ENCODE assay signal across 17 cellular contexts in the genomic region with DNA sequence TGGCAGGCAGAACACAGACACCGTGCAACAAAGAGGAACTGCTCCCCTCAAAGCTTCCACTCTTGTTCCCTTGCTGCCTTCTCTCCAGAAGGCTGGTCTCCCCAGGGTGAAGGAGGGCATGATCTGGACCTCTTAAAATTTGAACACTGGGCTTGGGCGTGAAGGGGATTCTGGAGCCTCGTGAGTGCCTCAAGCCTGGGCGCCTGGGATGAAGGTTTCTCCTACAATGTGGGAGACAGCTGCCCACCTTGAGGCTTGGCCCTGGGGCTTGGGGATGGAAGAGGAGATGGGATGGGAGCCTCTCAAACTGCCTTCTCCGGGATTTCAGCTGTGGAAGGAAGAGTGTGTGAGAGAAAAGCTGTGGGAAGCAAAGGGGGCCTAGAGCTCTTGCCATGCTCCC. TPM values are rescaled to one million over a fixed set of nuclear protein-coding genes. Genes with fewer than 3 reads are reported as not detected.
DNase-seq lines count a peak whose midpoint lies in the region; ATAC-seq, FAIRE-seq and TF ChIP-seq lines count a peak whose summit lies in the region.
"Had no signal": no experiment of that assay in that cellular context is flagged by ENCODE, and none has a peak within 500 bp of the region (broad histone marks: within the 10 kb centered on the region; RNA-seq: fewer than 3 reads in every experiment).

No MANE protein-coding gene starts in this region.

- H2AK5ac ChIP-seq in mesenchymal stem cell (ENCODE audit: low read length, severe bottlenecking), result no peak overlapping the region

- H2BK5ac ChIP-seq in mesenchymal stem cell (ENCODE audit: low read depth, low read length, poor library complexity, severe bottlenecking), result no peak overlapping the region

- no peaks in the 10 kb centered on the region for H3K79me1 ChIP-seq in mesenchymal stem cell (replicated peaks; ENCODE audit: low read length, poor library complexity, severe bottlenecking)

- TF ChIP-seq POLR2A in A549 (IDR thresholded peaks at IDR 0.05; ENCODE audit: low read length), result no peak
- TF ChIP-seq POLR2A in GM12891 (IDR thresholded peaks at IDR 0.05; ENCODE audit: low read depth, low read length), result no peak
- TF ChIP-seq POLR2A in vagina (IDR thresholded peaks at IDR 0.05), result no peak

- no peak overlapping the region for H2AFZ ChIP-seq in mesenchymal stem cell (ENCODE audit: low read depth, low read length)
- H2AFZ ChIP-seq: GM23338 had no signal

- no peak overlapping the region for H3K4me2 ChIP-seq in A549
- no peak overlapping the region for H3K4me2 ChIP-seq in mesenchymal stem cell (ENCODE audit: low read length, poor library complexity, severe bottlenecking)
- H3K4me2 ChIP-seq: GM23338 had no signal

- H3K9ac ChIP-seq in mesenchymal stem cell (ENCODE audit: low read length), result no peak overlapping the region

- peak overlapping the region; percentile 60 for H2BK15ac ChIP-seq in mesenchymal stem cell (ENCODE audit: low read depth, poor library complexity, severe bottlenecking)

- H3K27ac ChIP-seq in A549 (peak overlapping the region; percentile 84 to 86), mesenchymal stem cell (ENCODE audit: low read length, poor library complexity, severe bottlenecking) (no peak overlapping the region), vagina (no peak overlapping the region), left lung (no peak overlapping the region)

- H3K4me3 ChIP-seq in A549, result no peak overlapping the region
- no peak overlapping the region for H3K4me3 ChIP-seq in mesenchymal stem cell (ENCODE audit: insufficient read depth in 1 of 2, low read depth in 1 of 2, low read length in 2 of 2)
- no peak overlapping the region for H3K4me3 ChIP-seq in vagina
- H3K4me3 ChIP-seq in left lung, result no peak overlapping the region
- H3K4me3 ChIP-seq: GM12878, GM23338 had no signal

- no peak overlapping the region for H3K4ac ChIP-seq in mesenchymal stem cell (ENCODE audit: low read depth in 1 of 2, low read length in 2 of 2)

- TF ChIP-seq EP300 in A549 (IDR thresholded peaks at IDR 0.05), result no peak

- H3K27me3 ChIP-seq in mesenchymal stem cell (ENCODE audit: control insufficient read depth in 1 of 2, insufficient read depth in 1 of 2, low read length in 2 of 2) (no peaks in the 10 kb centered on the region), vagina (no peaks in the 10 kb centered on the region), left lung (no peaks in the 10 kb centered on the region)

- CTCF ChIA-PET in A549 (lab: Yijun Ruan, JAX), result interaction anchor here (1.4 to 1.6 kb wide), 3 partner anchors 13 to 92 kb away, joined by 3 to 5 read pairs (median 3); no protein-coding TSS in a partner anchor

- no peak overlapping the region for H3K23ac ChIP-seq in mesenchymal stem cell (ENCODE audit: low read length in 2 of 2)

- H3K4me1 ChIP-seq in A549, result peaks cover 54% of the 10 kb centered on the region
- peaks cover 13% of the 10 kb centered on the region for H3K4me1 ChIP-seq in mesenchymal stem cell (ENCODE audit: control insufficient read depth, insufficient read depth, low read depth, low read length)
- no peaks in the 10 kb centered on the region for H3K4me1 ChIP-seq in vagina
- H3K4me1 ChIP-seq in left lung, result peaks cover 0 to 34% of the 10 kb centered on the region in 2 donors
- H3K4me1 ChIP-seq: BE2C had no signal

- H4K91ac ChIP-seq in mesenchymal stem cell (ENCODE audit: low read length), result peak overlapping the region; percentile 2

- H3K36me3 ChIP-seq in mesenchymal stem cell (ENCODE audit: control insufficient read depth in 1 of 2, insufficient read depth in 2 of 2, low read depth in 1 of 2, low read length in 2 of 2) (no peaks in the 10 kb centered on the region), vagina (no peaks in the 10 kb centered on the region), left lung (no peaks in the 10 kb centered on the region)
- H3K36me3 ChIP-seq: BE2C had no signal

- DNase-seq in A549 (ENCODE audit: low read depth in 1 of 2, low spot score in 1 of 2), result no peak
- no peak for DNase-seq in GM12891 (ENCODE audit: insufficient read length, low spot score)
- no peak for DNase-seq in mesenchymal stem cell
- peak; percentile 57 for DNase-seq in posterior vena cava (ENCODE audit: low spot score)
- no peak for DNase-seq in D341Med (ENCODE audit: low spot score)
- DNase-seq in vagina (ENCODE audit: extremely low spot score in 2 of 2), result no peak
- DNase-seq in left lung, result no peak
- DNase-seq: 8988T; ACHN; BE2C; Caco-2; CD8-positive, alpha-beta memory T cell; DMS53; H7 had no signal

- WGBS in A549 (ENCODE audit: missing lambda C conversion rate), result 96% methylated on average over 5 of the region's 5 CpGs
- 96% methylated on average over 5 of the region's 5 CpGs for WGBS in mesenchymal stem cell

- TF ChIP-seq CTCF in A549 (IDR thresholded peaks at IDR 0.05) (no peak), vagina (IDR thresholded peaks at IDR 0.05) (no peak), left lung (IDR thresholded peaks at IDR 0.05) (no peak)

- intact Hi-C loops in posterior vena cava (cut with DNase I), result no loop called here
- intact Hi-C loops in vagina (cut with DNase I), result no loop called here
- intact Hi-C loops in left lung (cut with DNase I), result no loop called here

- no peak overlapping the region for H3K14ac ChIP-seq in mesenchymal stem cell (ENCODE audit: low read length in 2 of 2)

- no peak overlapping the region for H2BK120ac ChIP-seq in mesenchymal stem cell (ENCODE audit: low read depth, low read length)

- no peaks in the 10 kb centered on the region for H3K9me3 ChIP-seq in A549
- H3K9me3 ChIP-seq in mesenchymal stem cell (ENCODE audit: control insufficient read depth, low read length), result no peaks in the 10 kb centered on the region
- no peaks in the 10 kb centered on the region for H3K9me3 ChIP-seq in vagina
- no peaks in the 10 kb centered on the region for H3K9me3 ChIP-seq in left lung
- H3K9me3 ChIP-seq: BE2C, Caco-2 had no signal

- H4K8ac ChIP-seq in mesenchymal stem cell (ENCODE audit: low read length), result no peak overlapping the region

- FAIRE-seq in A549 (lab: Jason Lieb, UNC) (no peak), GM12891 (lab: Jason Lieb, UNC) (no peak)
- FAIRE-seq: GM12878 had no signal

- H3K18ac ChIP-seq in mesenchymal stem cell (ENCODE audit: low read depth in 1 of 2, low read length in 2 of 2), result peak overlapping the region in 1 of 2 experiments; percentile 23

- H2BK12ac ChIP-seq in mesenchymal stem cell (ENCODE audit: low read length in 2 of 2), result peak overlapping the region in 1 of 2 experiments; percentile 28

- POLR2A ChIA-PET in A549 (lab: Yijun Ruan, JAX), result no interaction called here

- no peak for TF ChIP-seq RAD21 in A549 (conservative IDR thresholded peaks at IDR 0.05 in 1 of 2, IDR thresholded peaks at IDR 0.05 in 1 of 2)

- no peak for ATAC-seq in A549
- no peak for ATAC-seq in left lung
- ATAC-seq in HG03520 (IDR thresholded peaks at IDR 0.05; ENCODE audit: unreplicated experiment), result no peak
- ATAC-seq: GM12878, GM23338 had no signal

TF ChIP-seq in A549, 52 proteins besides CTCF, POLR2A, EP300 and RAD21 (continues in another document):
- TF ChIP-seq NPAS2 (CRISPR knock-in tag; IDR thresholded peaks at IDR 0.05; ENCODE audit: borderline replicate concordance) (no peak), KDM5A (IDR thresholded peaks at IDR 0.05) (no peak), TFCP2L1 (CRISPR knock-in tag; IDR thresholded peaks at IDR 0.05) (no peak)

TF ChIP-seq in GM12891, 5 proteins besides CTCF, POLR2A, EP300 and RAD21:
- TF ChIP-seq PAX5 (IDR thresholded peaks at IDR 0.05; ENCODE audit: insufficient read depth, low read length, severe bottlenecking) (no peak), POLR2AphosphoS5 (IDR thresholded peaks at IDR 0.05; ENCODE audit: low read depth, low read length) (no peak), POU2F2 (IDR thresholded peaks at IDR 0.05; ENCODE audit: low read depth, low read length) (no peak), SPI1 (IDR thresholded peaks at IDR 0.05; ENCODE audit: low read depth, low read length) (peak; percentile 10; the same call in 1 of the 2 replicates)

RNA-seq across cellular contexts. Expression of gene RIN3, which starts 7.8 kb away (rescaled TPM):
- polyA plus RNA-seq in A549 (2011; rRNA removed), result 5.6 and 8.1 TPM in 2 replicates
- polyA plus RNA-seq in A549 (2012; cell fraction: cytosol; rRNA removed), result 10.2 and 14.2 TPM in 2 replicates
- polyA plus RNA-seq in A549 (2012; cell fraction: nucleus; rRNA removed), result 14.1 and 18.1 TPM in 2 replicates
- polyA plus RNA-seq in A549 (2017; fragmentation: RNase III; extraction: RNeasy Plus Mini Kit Qiagen cat#74134 plus additional on column Dnase treatment), result 14.5 to 17.6 TPM (median 15.7 TPM) in 3 replicates
- polyA minus RNA-seq in A549 (2011; rRNA and poly(A)+ RNA removed), result 12.7 and 15.4 TPM in 2 replicates
- polyA plus RNA-seq in GM12891 (2012; ENCODE audit: low read depth, missing spikeins), result 7.6 TPM
- polyA plus RNA-seq in mesenchymal stem cell (2013, experiment 1 of 2), result 19.4 TPM
- 19.3 TPM for polyA plus RNA-seq in mesenchymal stem cell (2013, experiment 2 of 2)
- 10 to 100 TPM; 30.9 to 34.0 TPM for total RNA-seq in posterior vena cava
- total RNA-seq in vagina, result 22.6 TPM
- total RNA-seq in left lung, result 10 to 100 TPM; 25.7 to 54.8 TPM

Comparison
In these comparisons a context has a peak if more than half of its experiments do, and no peak if none do; other contexts are left out.
1. H3K27ac ChIP-seq: peak in A549 (2 of 2); none in mesenchymal stem cell (single experiment), vagina (single experiment) and left lung (0 of 2).